In genomic region chr6:39907871-39908575, GRCh38 we compare ENCODE assay signal across 26 cellular contexts. TPM values are rescaled to one million over a fixed set of nuclear protein-coding genes. Genes with fewer than 3 reads are reported as not detected.
"Had no signal": no experiment of that assay in that cellular context is flagged by ENCODE, and none has a peak within 500 bp of the region (broad histone marks: within the 10 kb centered on the region; RNA-seq: fewer than 3 reads in every experiment).

No MANE protein-coding gene starts in this region.

- H3K4me1 ChIP-seq: ascending aorta, breast epithelium, esophagus squamous epithelium had no signal

- H3K4me3 ChIP-seq: ascending aorta, breast epithelium, cardiac muscle cell, esophagus squamous epithelium, gastroesophageal sphincter had no signal

- H3K27me3 ChIP-seq: ascending aorta, breast epithelium, cardiac muscle cell, esophagus squamous epithelium, gastroesophageal sphincter had no signal

- DNase-seq: activated CD4-positive, alpha-beta memory T cell treated with anti-CD3 and anti-CD28 coated beads, Interleukin-2, amount 10 ng/mL, durations not matched to agents 7 days and 5 days; activated CD4-positive, alpha-beta T cell treated with anti-CD3 and anti-CD28 coated beads for 1 hour; activated CD4-positive, alpha-beta T cell treated with anti-CD3 and anti-CD28 coated beads for 4 hours; activated CD4-positive, alpha-beta T cell treated with anti-CD3 and anti-CD28 coated beads, Interleukin-2, amount 10 ng/mL, durations not matched to agents 7 days and 5 days; activated CD4-positive, alpha-beta T cell treated with anti-CD3 and anti-CD28 coated beads, Interleukin-2, amount 50 U/mL, for 4 hours; activated CD8-positive, alpha-beta memory T cell treated with anti-CD3 and anti-CD28 coated beads, Interleukin-2, amount 50 U/mL, for 48 hours; activated naive CD4-positive, alpha-beta T cell treated with anti-CD3 and anti-CD28 coated beads for 36 hours; activated naive CD8-positive, alpha-beta T cell treated with anti-CD3 and anti-CD28 coated beads, Interleukin-2, amount 10 ng/mL, durations not matched to agents 7 days and 5 days; activated T-cell treated with anti-CD3 and anti-CD28 coated beads for 4 hours; activated T-cell treated with anti-CD3 and anti-CD28 coated beads, Interleukin-2, amount 50 U/mL, for 24 hours; activated T-cell treated with anti-CD3 and anti-CD28 coated beads, Interleukin-2, amount 50 U/mL, for 72 hours; cortex of kidney; dermis blood vessel endothelial cell; effector CD4-positive, alpha-beta T cell; effector memory CD8-positive, alpha-beta T cell; esophagus squamous epithelium; foreskin melanocyte; T-helper 2 cell had no signal

- H3K27ac ChIP-seq: ascending aorta, breast epithelium, cardiac muscle cell, epithelial cell of prostate, VCaP had no signal

- ATAC-seq: activated naive CD4-positive, alpha-beta T cell treated with anti-CD3 and anti-CD28 coated beads, Interleukin-2, amount 50 U/mL, for 72 hours; activated T-cell treated with anti-CD3 and anti-CD28 coated beads, Interleukin-2, amount 50 U/mL, for 72 hours; effector memory CD8-positive, alpha-beta T cell; gastroesophageal sphincter; WTC11 had no signal

- H3K9me3 ChIP-seq: ascending aorta, breast epithelium, esophagus squamous epithelium, gastroesophageal sphincter had no signal

- H3K36me3 ChIP-seq: breast epithelium, cardiac muscle cell had no signal

RNA-seq across cellular contexts. Expression of gene MOCS1, which starts 26.2 kb away (rescaled TPM):
- total RNA-seq: activated CD4-positive, alpha-beta memory T cell treated with anti-CD3 and anti-CD28 coated beads, Interleukin-2, amount 10 ng/mL, durations not matched to agents 7 days and 5 days had no signal
